Comparison of ENCODE assay signal across 1 cellular context in the genomic region with DNA sequence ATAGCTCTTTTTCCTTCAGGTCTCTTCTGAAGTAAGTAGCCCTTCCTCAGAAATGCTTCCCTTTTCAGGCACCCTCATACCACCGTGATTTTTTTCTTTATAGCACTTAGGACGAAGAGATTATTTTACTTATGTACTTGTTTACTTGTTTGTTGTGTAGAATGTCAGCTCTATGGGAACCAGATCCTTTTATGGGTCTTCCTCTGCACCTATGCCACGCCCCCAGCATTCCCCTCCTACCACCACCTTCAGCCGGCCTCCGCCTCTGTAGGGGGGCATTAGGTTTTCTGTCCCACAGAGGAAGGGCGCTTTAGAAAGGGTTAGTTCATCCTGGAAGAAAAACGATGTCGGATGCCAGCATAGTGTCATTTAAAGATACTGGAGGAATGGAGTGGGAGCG.
TF ChIP-seq lines count a peak whose summit lies in the region.

No MANE protein-coding gene starts in this region.

TF ChIP-seq in WTC11, 78 proteins besides CTCF, POLR2A, EP300 and RAD21 (continued from another document):
- TF ChIP-seq CREB1 (CRISPR knock-in tag; IDR thresholded peaks at IDR 0.05): no peak
- no peak for TF ChIP-seq ZNF263 (CRISPR knock-in tag; IDR thresholded peaks at IDR 0.05; ENCODE audit: low read depth)
